1 cellular context compared by ENCODE assay signal in genomic region chr12:29169979-29170378, GRCh38. TPM values are rescaled to one million over a fixed set of nuclear protein-coding genes. Genes with fewer than 3 reads are reported as not detected.
"Had no signal": no experiment of that assay in that cellular context is flagged by ENCODE, and none has a peak within 500 bp of the region (broad histone marks: within the 10 kb centered on the region; RNA-seq: fewer than 3 reads in every experiment).

No MANE protein-coding gene starts in this region.

RNA-seq across cellular contexts. Expression of gene FAR2, which starts 20.9 kb away (rescaled TPM):
- total RNA-seq: NCI-H460 had no signal
